In genomic region chr20:34461779-34462087, GRCh38 we compare ENCODE assay signal across 25 cellular contexts. TPM values are rescaled to one million over a fixed set of nuclear protein-coding genes. Genes with fewer than 3 reads are reported as not detected.
DNase-seq lines count a peak whose midpoint lies in the region; ATAC-seq, FAIRE-seq and TF ChIP-seq lines count a peak whose summit lies in the region.
"Had no signal": no experiment of that assay in that cellular context is flagged by ENCODE, and none has a peak within 500 bp of the region (broad histone marks: within the 10 kb centered on the region; RNA-seq: fewer than 3 reads in every experiment).

No MANE protein-coding gene starts in this region.

- H3K79me2 ChIP-seq in K562 (ENCODE audit: control insufficient read depth, insufficient read depth, low read length), result 0 out of 3 replicates have a peak, but pooled peaks cover 2% of the 10 kb centered on the region
- no peaks in the 10 kb centered on the region for H3K79me2 ChIP-seq in HepG2 (ENCODE audit: insufficient read depth, low read length)

- H3K27me3 Mint-ChIP-seq in activated T-cell treated with anti-CD3 and anti-CD28 coated beads, Interleukin-2, amount 50 U/mL, for 72 hours (ENCODE audit: low read depth), result no peaks in the 10 kb centered on the region
- H3K27me3 Mint-ChIP-seq: CD8-positive, alpha-beta memory T cell; IgD-negative memory B cell had no signal

- no peak overlapping the region for H3K4me2 ChIP-seq in K562 (ENCODE audit: insufficient read depth, low read length)
- H3K4me2 ChIP-seq in HepG2 (ENCODE audit: low read depth, low read length), result no peak overlapping the region

- H3K9me3 ChIP-seq in K562 (replicated peaks; ENCODE audit: control insufficient read depth, insufficient read depth, low read depth, low read length) (no peaks in the 10 kb centered on the region), HepG2 (ENCODE audit: low read length) (no peaks in the 10 kb centered on the region)
- H3K9me3 ChIP-seq: SJSA1 had no signal

- no peaks in the 10 kb centered on the region for H3K9me3 Mint-ChIP-seq in activated T-cell treated with anti-CD3 and anti-CD28 coated beads, Interleukin-2, amount 50 U/mL, for 72 hours
- H3K9me3 Mint-ChIP-seq: CD8-positive, alpha-beta memory T cell; IgD-negative memory B cell had no signal

- no peak overlapping the region for H3K4me3 Mint-ChIP-seq in activated T-cell treated with anti-CD3 and anti-CD28 coated beads, Interleukin-2, amount 50 U/mL, for 72 hours
- H3K4me3 Mint-ChIP-seq: CD8-positive, alpha-beta memory T cell had no signal

- H3K4me1 Mint-ChIP-seq in activated T-cell treated with anti-CD3 and anti-CD28 coated beads, Interleukin-2, amount 50 U/mL, for 72 hours (ENCODE audit: low read depth), result no peaks in the 10 kb centered on the region

- peak overlapping the region; percentile 60 for H3K27ac Mint-ChIP-seq in activated T-cell treated with anti-CD3 and anti-CD28 coated beads, Interleukin-2, amount 50 U/mL, for 72 hours

- TF ChIP-seq RAD21 in K562 (CRISPR knock-in tag; conservative IDR thresholded peaks at IDR 0.05 in 1 of 2, IDR thresholded peaks at IDR 0.05 in 1 of 2) (no peak), HepG2 (CRISPR knock-in tag; IDR thresholded peaks at IDR 0.05) (no peak)

- peaks cover 2 to 7% of the 10 kb centered on the region in 2 donors for H3K36me3 Mint-ChIP-seq in activated T-cell treated with anti-CD3 and anti-CD28 coated beads, Interleukin-2, amount 50 U/mL, for 72 hours (ENCODE audit: insufficient read depth in 2 of 2)

- no peaks in the 10 kb centered on the region for H3K9me1 ChIP-seq in K562 (ENCODE audit: control insufficient read depth, insufficient read depth, low read length)

- FAIRE-seq in K562 (lab: Jason Lieb, UNC) (no peak), HepG2 (lab: Jason Lieb, UNC) (no peak)
- FAIRE-seq: A204.1, HTR-8/SVneo had no signal

- H3K27me3 ChIP-seq in K562 (ENCODE audit: control insufficient read depth in 2 of 2, insufficient read depth in 2 of 2, low read length in 2 of 2), result no peaks in the 10 kb centered on the region
- no peaks in the 10 kb centered on the region for H3K27me3 ChIP-seq in HepG2 (ENCODE audit: control insufficient read depth in 1 of 2, insufficient read depth in 2 of 2, low read length in 2 of 2)
- H3K27me3 ChIP-seq: SJSA1 had no signal

- H3K9ac ChIP-seq in K562 (ENCODE audit: insufficient read depth in 1 of 2, low read depth in 2 of 2, low read length in 2 of 2) (no peak overlapping the region), HepG2 (ENCODE audit: insufficient read depth, low read depth, low read length) (no peak overlapping the region)

- in situ Hi-C loops in K562 (cut with MboI), result no loop called here
- in situ Hi-C loops in HepG2 (cut with HindIII; ENCODE audit: extremely low pct_ligation_motif_present, low pct_unique_long_range_greater_than_20kb), result no loop called here

- 56% methylated on average over 2 of the region's 2 CpGs for WGBS in K562 (ENCODE audit: insufficient coverage, low coverage, missing lambda C conversion rate)
- 81% methylated on average over 2 of the region's 2 CpGs for WGBS in HepG2 (ENCODE audit: low lambda C conversion rate)

- H4K20me1 ChIP-seq in K562 (replicated peaks; ENCODE audit: control insufficient read depth, insufficient read depth, low read length) (no peaks in the 10 kb centered on the region), HepG2 (ENCODE audit: insufficient read depth, low read length) (no peaks in the 10 kb centered on the region)

- H2AFZ ChIP-seq in K562 (ENCODE audit: low read depth, low read length), result no peak overlapping the region
- H2AFZ ChIP-seq in HepG2 (ENCODE audit: low read length), result no peak overlapping the region

- POLR2A ChIA-PET in K562 (lab: Yijun Ruan, JAX), result interaction anchor here (0.6 kb wide), 1 partner anchor 267 kb away, joined by 3 read pairs; no protein-coding TSS in a partner anchor
- POLR2A ChIA-PET in HepG2 (lab: Yijun Ruan, JAX), result interaction anchor here (0.7 kb wide), 1 partner anchor 76 kb away, joined by 3 read pairs; no protein-coding TSS in a partner anchor

- CTCF ChIA-PET in K562 (lab: Yijun Ruan, JAX; ENCODE audit: low intra/inter-chr PET ratio), result interaction anchor here (1.6 kb wide), 1 partner anchor 149 kb away, joined by 4 read pairs; no protein-coding TSS in a partner anchor
- CTCF ChIA-PET in HepG2 (lab: Yijun Ruan, JAX; ENCODE audit: low intra/inter-chr PET ratio, low total read pairs), result no interaction called here

- TF ChIP-seq EP300 in K562 (IDR thresholded peaks at IDR 0.05; ENCODE audit: low read length) (no peak), HepG2 (IDR thresholded peaks at IDR 0.05; ENCODE audit: low read depth in 2 of 2, low read length in 2 of 2) (no peak), HepG2 (CRISPR knock-in tag; IDR thresholded peaks at IDR 0.05; ENCODE audit: borderline replicate concordance) (no peak)

- H3K4me3 ChIP-seq in K562 (no peak overlapping the region), HepG2 (replicated peaks in 1 of 3; ENCODE audit: insufficient read depth in 1 of 3, low read depth in 2 of 3, low read length in 3 of 3) (no peak overlapping the region)
- H3K4me3 ChIP-seq: SJSA1 had no signal

- H3K27ac ChIP-seq in K562 (ENCODE audit: extremely low read depth, low read depth, low read length) (no peak overlapping the region), HepG2 (ENCODE audit: extremely low read length, insufficient read depth, low read length) (no peak overlapping the region)
- H3K27ac ChIP-seq: C4-2B, SJSA1 had no signal

- H3K4me1 ChIP-seq in K562 (replicated peaks in 1 of 2; ENCODE audit: control insufficient read depth in 2 of 2, insufficient read depth in 2 of 2, low read length in 2 of 2), result peaks cover 10 to 12% of the 10 kb centered on the region in 2 experiments; a peak in 4 of 5 replicates
- no peaks in the 10 kb centered on the region for H3K4me1 ChIP-seq in HepG2 (ENCODE audit: insufficient read depth, low read length)

- peaks cover 69% of the 10 kb centered on the region for H3K36me3 ChIP-seq in K562 (ENCODE audit: control insufficient read depth, insufficient read depth, low read length)
- H3K36me3 ChIP-seq in HepG2 (replicated peaks in 1 of 2; ENCODE audit: control insufficient read depth in 1 of 2, insufficient read depth in 2 of 2, low read length in 2 of 2), result peaks cover 30 to 83% of the 10 kb centered on the region in 2 experiments

- BruUV-seq in K562 (replicated peaks; lab: Mats Ljungman, UMichigan), result no TSS peak
- BruUV-seq in HepG2 (replicated peaks; lab: Mats Ljungman, UMichigan), result no TSS peak

- DNase-seq in activated T-cell treated with anti-CD3 and anti-CD28 coated beads, Interleukin-2, amount 50 U/mL, for 72 hours, result no peak
- DNase-seq in activated T-cell treated with anti-CD3 and anti-CD28 coated beads for 4 hours (no peak), K562 (ENCODE audit: extremely low read depth in 1 of 4, low spot score in 3 of 4) (no peak), HepG2 (ENCODE audit: low spot score) (no peak), DMS53 (lab: John Stamatoyannopoulos, UW) (no peak)
- DNase-seq: CD8-positive, alpha-beta memory T cell; EL; GF-D8; GOT3; HCEC 1CT; Karpas-422; NCI-H1417; NCI-H1694 treated with DMSO at 0.1 percent for 48 hours; NCI-H2081 treated with DMSO at 0.1 percent for 48 hours; NCI-H2171 treated with DMSO at 0.1 percent for 48 hours; NCI-H446; NCI-H526 treated with DMSO at 0.1 percent for 48 hours had no signal

- TF ChIP-seq CTCF in K562 (IDR thresholded peaks at IDR 0.05 in 2 of 3, conservative IDR thresholded peaks at IDR 0.05 in 1 of 3; ENCODE audit: insufficient read depth in 2 of 3, low read depth in 1 of 3, low read length in 3 of 3), result no peak
- no peak for TF ChIP-seq CTCF in HepG2 (CRISPR knock-in tag; IDR thresholded peaks at IDR 0.05)

- intact Hi-C loops in K562 (cut with micrococcal nuclease) (no loop called here), HepG2 (cut with micrococcal nuclease; ENCODE audit: unreplicated experiment) (no loop called here)

- TF ChIP-seq POLR2A in K562 (conservative IDR thresholded peaks at IDR 0.05) (no peak), HepG2 (IDR thresholded peaks at IDR 0.05; ENCODE audit: insufficient read depth in 1 of 2, low read depth in 2 of 2, low read length in 2 of 2) (no peak)

- no peak for ATAC-seq in activated T-cell treated with anti-CD3 and anti-CD28 coated beads, Interleukin-2, amount 50 U/mL, for 72 hours (replicated peaks in 1 of 2)
- ATAC-seq in K562, result no peak
- peak; percentile 40; the same call in 2 of the 3 replicates for ATAC-seq in HepG2
- no peak for ATAC-seq in HG02642 (IDR thresholded peaks at IDR 0.05; ENCODE audit: poor library complexity, unreplicated experiment)
- no peak for ATAC-seq in GM19035 (IDR thresholded peaks at IDR 0.05; ENCODE audit: unreplicated experiment)
- ATAC-seq: Right ventricle myocardium inferior had no signal

RNA-seq across cellular contexts. Expression of gene DYNLRB1, which starts 54.5 kb away (rescaled TPM):
- 10 to 100 TPM; 70.5 to 75.9 TPM for total RNA-seq in activated T-cell treated with anti-CD3 and anti-CD28 coated beads, Interleukin-2, amount 50 U/mL, for 72 hours
- 29.4 and 46.8 TPM in 2 replicates for total RNA-seq in K562 (2011; cell fraction: chromatin; rRNA removed; ENCODE audit: low replicate concordance)
- 35.2 and 36.5 TPM in 2 replicates for total RNA-seq in K562 (2011; cell fraction: nucleolus; rRNA removed)
- 46.4 and 65.1 TPM in 2 replicates for total RNA-seq in K562 (2011; cell fraction: nucleoplasm; rRNA removed)
- 101 and 142 TPM in 2 replicates for total RNA-seq in K562 (2014; rRNA removed)
- 87.3 and 121 TPM in 2 replicates for total RNA-seq in K562 (2014; rRNA removed; fragmentation: Illumina TruSeq; extraction: Trizol)
- total RNA-seq in K562 (2015; rRNA removed; fragmentation: Illumina TruSeq; extraction: Trizol), result 135 and 145 TPM in 2 replicates
- 85.4 and 90.1 TPM in 2 replicates for total RNA-seq in K562 (2021)
- polyA plus RNA-seq in K562 (2011; rRNA removed), result 80.2 and 113 TPM in 2 replicates
- 151 and 166 TPM in 2 replicates for polyA plus RNA-seq in K562 (2011; cell fraction: cytosol; rRNA removed)
- 83.7 and 95.9 TPM in 2 replicates for polyA plus RNA-seq in K562 (2011; cell fraction: nucleus; rRNA removed)
- 237 and 280 TPM in 2 replicates for polyA plus RNA-seq in K562 (2012)
- 286 and 358 TPM in 2 replicates for polyA plus RNA-seq in K562 (2014; fragmentation: Illumina TruSeq; extraction: Trizol)
- polyA plus RNA-seq in K562 (2014; fragmentation: Nextera tagmentation; extraction: Ambion mirVana), result 100 to 1,000 TPM; 172 to 191 TPM
- 48.7 and 59.0 TPM in 2 replicates for polyA plus RNA-seq in K562 (2014; rRNA removed)
- 99.1 and 105 TPM in 2 replicates for polyA minus RNA-seq in K562 (2011; rRNA and poly(A)+ RNA removed)
- 62.2 and 65.4 TPM in 2 replicates for polyA minus RNA-seq in K562 (2011; cell fraction: cytosol; rRNA and poly(A)+ RNA removed)
- 17.4 and 27.9 TPM in 2 replicates for polyA minus RNA-seq in K562 (2011; cell fraction: nucleus; rRNA and poly(A)+ RNA removed)
- 140 and 151 TPM in 2 replicates for total RNA-seq in HepG2 (2016; rRNA removed; fragmentation: Illumina TruSeq; extraction: Trizol)
- 70.8 and 95.6 TPM in 2 replicates for total RNA-seq in HepG2 (2016; cell fraction: cytosol; rRNA removed; fragmentation: Illumina TruSeq; extraction: Trizol; ENCODE audit: low read depth)
- 132 and 137 TPM in 2 replicates for total RNA-seq in HepG2 (2016; cell fraction: insoluble cytoplasmic fraction; rRNA removed; fragmentation: Illumina TruSeq; extraction: Trizol)
- total RNA-seq in HepG2 (2016; cell fraction: membrane; rRNA removed; fragmentation: Illumina TruSeq; extraction: Trizol), result 86.4 and 104 TPM in 2 replicates
- total RNA-seq in HepG2 (2016; cell fraction: nucleus; rRNA removed; fragmentation: Illumina TruSeq; extraction: Trizol), result 52.8 and 64.0 TPM in 2 replicates
- polyA plus RNA-seq in HepG2 (2011; rRNA removed), result 244 and 285 TPM in 2 replicates
- 208 and 234 TPM in 2 replicates for polyA plus RNA-seq in HepG2 (2011; cell fraction: cytosol; rRNA removed)
- 71.4 and 86.5 TPM in 2 replicates for polyA plus RNA-seq in HepG2 (2011; cell fraction: nucleus; rRNA removed)
- 331 and 366 TPM in 2 replicates for polyA plus RNA-seq in HepG2 (2012)
- polyA plus RNA-seq in HepG2 (2016; cell fraction: cytosol; fragmentation: Illumina TruSeq; extraction: Trizol; ENCODE audit: low read depth), result 170 and 195 TPM in 2 replicates
- 370 and 446 TPM in 2 replicates for polyA plus RNA-seq in HepG2 (2016; cell fraction: insoluble cytoplasmic fraction; fragmentation: Illumina TruSeq; extraction: Trizol; ENCODE audit: low read depth)
- 217 and 229 TPM in 2 replicates for polyA plus RNA-seq in HepG2 (2016; cell fraction: membrane; fragmentation: Illumina TruSeq; extraction: Trizol; ENCODE audit: low read depth)
- 196 and 204 TPM in 2 replicates for polyA plus RNA-seq in HepG2 (2016; cell fraction: nucleus; fragmentation: Illumina TruSeq; extraction: Trizol; ENCODE audit: insufficient read depth, low read depth)
- 201 and 224 TPM in 2 replicates for polyA minus RNA-seq in HepG2 (2011; rRNA and poly(A)+ RNA removed; ENCODE audit: low replicate concordance)
- polyA minus RNA-seq in HepG2 (2011; cell fraction: cytosol; rRNA and poly(A)+ RNA removed), result 65.3 and 87.8 TPM in 2 replicates
- 48.7 and 54.5 TPM in 2 replicates for polyA minus RNA-seq in HepG2 (2011; cell fraction: nucleus; rRNA and poly(A)+ RNA removed)
